1 cellular context compared by ENCODE assay signal in genomic region chr12:49294086-49294803, GRCh38.
TF ChIP-seq lines count a peak whose summit lies in the region.

No MANE protein-coding gene starts in this region.

TF ChIP-seq in HCT116, 20 proteins besides CTCF, POLR2A, EP300 and RAD21 (continued from another document):
- TF ChIP-seq REST (IDR thresholded peaks at IDR 0.05; ENCODE audit: low read depth) (no peak), ATF3 (IDR thresholded peaks at IDR 0.05) (no peak), EZH2phosphoT487 (IDR thresholded peaks at IDR 0.05; ENCODE audit: borderline replicate concordance) (no peak), MAX (IDR thresholded peaks at IDR 0.05) (no peak), SIN3A (IDR thresholded peaks at IDR 0.05; ENCODE audit: low read depth) (no peak), SRF (IDR thresholded peaks at IDR 0.05; ENCODE audit: low read depth) (no peak), TCF7L2 (IDR thresholded peaks at IDR 0.05; ENCODE audit: borderline replicate concordance, extremely low read depth, insufficient read depth, insufficient read length) (no peak), SP1 (IDR thresholded peaks at IDR 0.05; ENCODE audit: low read depth) (no peak), YY1 (IDR thresholded peaks at IDR 0.05; ENCODE audit: extremely low read depth, insufficient replicate concordance, low read depth, low read length) (no peak), EZH2 (IDR thresholded peaks at IDR 0.05) (no peak), CEBPB (IDR thresholded peaks at IDR 0.05; ENCODE audit: low read depth) (no peak), ZNF274 (IDR thresholded peaks at IDR 0.05; ENCODE audit: low read depth, low read length) (no peak)
